ENCODE assay signal across 27 cellular contexts in genomic region chr1:2999571-2999970, GRCh38. TPM values are rescaled to one million over a fixed set of nuclear protein-coding genes. Genes with fewer than 3 reads are reported as not detected.
DNase-seq lines count a peak whose midpoint lies in the region; ATAC-seq and TF ChIP-seq lines count a peak whose summit lies in the region.
"Had no signal": no experiment of that assay in that cellular context is flagged by ENCODE, and none has a peak within 500 bp of the region (broad histone marks: within the 10 kb centered on the region; RNA-seq: fewer than 3 reads in every experiment).

No MANE protein-coding gene starts in this region.

- no peak overlapping the region for H3K27ac Mint-ChIP-seq in activated T-cell treated with anti-CD3 and anti-CD28 coated beads, Interleukin-2, amount 50 U/mL, for 72 hours
- H3K27ac Mint-ChIP-seq in natural killer cell treated with Interleukin-12 subunit alpha and Interleukin-12 subunit beta and Interleukin-15 and Interleukin-18, amount 100 ng/mL, for 72 hours: no peak overlapping the region
- H3K27ac Mint-ChIP-seq in natural killer cell: no peak overlapping the region
- no peak overlapping the region for H3K27ac Mint-ChIP-seq in Calu3 (ENCODE audit: unreplicated experiment)
- H3K27ac Mint-ChIP-seq: CD8-positive, alpha-beta T cell; GM23338 had no signal

- TF ChIP-seq CTCF in natural killer cell (IDR thresholded peaks at IDR 0.05) (no peak), Calu3 (IDR thresholded peaks at IDR 0.05; ENCODE audit: unreplicated experiment) (no peak)

- DNase-seq in activated T-cell treated with anti-CD3 and anti-CD28 coated beads, Interleukin-2, amount 50 U/mL, for 1 hour: peak; percentile 5
- DNase-seq in activated T-cell treated with anti-CD3 and anti-CD28 coated beads, Interleukin-2, amount 50 U/mL, for 72 hours: no peak
- DNase-seq in natural killer cell treated with Interleukin-12 subunit alpha and Interleukin-12 subunit beta and Interleukin-15 and Interleukin-18, amount 100 ng/mL, for 72 hours (ENCODE audit: low spot score): peak; percentile 34
- DNase-seq in natural killer cell: no peak
- peak; percentile 40 for DNase-seq in sciatic nerve (ENCODE audit: low spot score)
- DNase-seq in SJCRH30: no peak
- DNase-seq in Calu3: no peak
- DNase-seq: ACHN, KBM-7, NCI-H1092, NCI-H1436, NCI-H187 treated with DMSO at 0.1 percent for 48 hours, NCI-H2107, NCI-H2227 treated with DMSO at 0.1 percent for 48 hours, NCI-H510A, NCI-H748 treated with DMSO at 0.1 percent for 48 hours, PC-9 had no signal

- CTCF ChIA-PET in Calu3 (lab: Charles Lee): no interaction called here

- no peak overlapping the region for H3K27ac ChIP-seq in SJCRH30
- H3K27ac ChIP-seq: 22Rv1; BLaER1 treated with 17β-estradiol and CSF1 and Interleukin-3, amounts not matched to agents 10 nM and 100 nM; PC-9; RWPE1; SJSA1 had no signal

- no peaks in the 10 kb centered on the region for H3K9me3 Mint-ChIP-seq in activated T-cell treated with anti-CD3 and anti-CD28 coated beads, Interleukin-2, amount 50 U/mL, for 72 hours
- H3K9me3 Mint-ChIP-seq in natural killer cell treated with Interleukin-12 subunit alpha and Interleukin-12 subunit beta and Interleukin-15 and Interleukin-18, amount 100 ng/mL, for 72 hours: no peaks in the 10 kb centered on the region
- H3K9me3 Mint-ChIP-seq in natural killer cell (peaks cover 0 to 3% of the 10 kb centered on the region in 2 donors), Calu3 (ENCODE audit: low read depth, unreplicated experiment) (no peaks in the 10 kb centered on the region)

- H3K27me3 ChIP-seq in SJCRH30: no peaks in the 10 kb centered on the region
- H3K27me3 ChIP-seq: SJSA1 had no signal

- H3K36me3 Mint-ChIP-seq in activated T-cell treated with anti-CD3 and anti-CD28 coated beads, Interleukin-2, amount 50 U/mL, for 72 hours (ENCODE audit: insufficient read depth in 2 of 2): peaks cover 0 to 2% of the 10 kb centered on the region in 2 donors
- no peaks in the 10 kb centered on the region for H3K36me3 Mint-ChIP-seq in natural killer cell treated with Interleukin-12 subunit alpha and Interleukin-12 subunit beta and Interleukin-15 and Interleukin-18, amount 100 ng/mL, for 72 hours
- H3K36me3 Mint-ChIP-seq in natural killer cell (no peaks in the 10 kb centered on the region), Calu3 (ENCODE audit: insufficient read depth, unreplicated experiment) (no peaks in the 10 kb centered on the region)
- H3K36me3 Mint-ChIP-seq: CD8-positive, alpha-beta T cell had no signal

- peaks cover 8% of the 10 kb centered on the region for H3K9me3 ChIP-seq in SJCRH30 (replicated peaks)
- H3K9me3 ChIP-seq: HAP-1, SJSA1 had no signal

- peaks cover 12% of the 10 kb centered on the region for H3K27me3 Mint-ChIP-seq in activated T-cell treated with anti-CD3 and anti-CD28 coated beads, Interleukin-2, amount 50 U/mL, for 72 hours (ENCODE audit: low read depth)
- H3K27me3 Mint-ChIP-seq in natural killer cell treated with Interleukin-12 subunit alpha and Interleukin-12 subunit beta and Interleukin-15 and Interleukin-18, amount 100 ng/mL, for 72 hours: peaks cover 0 to 12% of the 10 kb centered on the region in 2 donors
- H3K27me3 Mint-ChIP-seq in natural killer cell (ENCODE audit: low read depth in 2 of 2) (peaks cover 0 to 5% of the 10 kb centered on the region in 2 donors), Calu3 (ENCODE audit: unreplicated experiment) (peaks cover 46% of the 10 kb centered on the region)

- intact Hi-C loops in natural killer cell (cut with micrococcal nuclease): no loop called here
- intact Hi-C loops in sciatic nerve (cut with DNase I): no loop called here
- intact Hi-C loops in Calu3 (cut with micrococcal nuclease; ENCODE audit: unreplicated experiment): no loop called here

- H3K36me3 ChIP-seq in SJCRH30: no peaks in the 10 kb centered on the region
- H3K36me3 ChIP-seq: BLaER1 treated with 17β-estradiol and CSF1 and Interleukin-3, amounts not matched to agents 10 nM and 100 nM; HAP-1; SJSA1 had no signal

- no peak overlapping the region for H3K4me3 ChIP-seq in SJCRH30
- H3K4me3 ChIP-seq: BLaER1 treated with 17β-estradiol and CSF1 and Interleukin-3, amounts not matched to agents 10 nM and 100 nM; GM23338; HAP-1; PC-9; SJSA1 had no signal

- ATAC-seq in activated T-cell treated with anti-CD3 and anti-CD28 coated beads, Interleukin-2, amount 50 U/mL, for 72 hours (replicated peaks in 1 of 2): no peak
- no peak for ATAC-seq in natural killer cell treated with Interleukin-12 subunit alpha and Interleukin-12 subunit beta and Interleukin-15 and Interleukin-18, amount 100 ng/mL, for 72 hours
- ATAC-seq in natural killer cell (no peak), sciatic nerve (no peak)
- ATAC-seq in activated CD4-positive, CD25-positive, alpha-beta regulatory T cell treated with anti-CD3 and anti-CD28 coated beads, Interleukin-2, amount 50 U/mL, for 24 hours: no peak
- ATAC-seq: CD8-positive, alpha-beta T cell; GM23338 had no signal

- H3K4me1 Mint-ChIP-seq in activated T-cell treated with anti-CD3 and anti-CD28 coated beads, Interleukin-2, amount 50 U/mL, for 72 hours (ENCODE audit: low read depth): no peaks in the 10 kb centered on the region
- H3K4me1 Mint-ChIP-seq in natural killer cell treated with Interleukin-12 subunit alpha and Interleukin-12 subunit beta and Interleukin-15 and Interleukin-18, amount 100 ng/mL, for 72 hours (ENCODE audit: low read depth in 2 of 2): no peaks in the 10 kb centered on the region
- no peaks in the 10 kb centered on the region for H3K4me1 Mint-ChIP-seq in natural killer cell
- H3K4me1 Mint-ChIP-seq in Calu3 (ENCODE audit: low read depth, unreplicated experiment): no peaks in the 10 kb centered on the region
- H3K4me1 Mint-ChIP-seq: GM23338 had no signal

- H3K4me1 ChIP-seq in SJCRH30: no peaks in the 10 kb centered on the region
- H3K4me1 ChIP-seq: HAP-1, SJSA1 had no signal

- H3K4me3 Mint-ChIP-seq in activated T-cell treated with anti-CD3 and anti-CD28 coated beads, Interleukin-2, amount 50 U/mL, for 72 hours: no peak overlapping the region
- H3K4me3 Mint-ChIP-seq in natural killer cell treated with Interleukin-12 subunit alpha and Interleukin-12 subunit beta and Interleukin-15 and Interleukin-18, amount 100 ng/mL, for 72 hours: no peak overlapping the region
- H3K4me3 Mint-ChIP-seq in natural killer cell: no peak overlapping the region
- H3K4me3 Mint-ChIP-seq in Calu3 (ENCODE audit: low read depth, unreplicated experiment): no peak overlapping the region
- H3K4me3 Mint-ChIP-seq: CD8-positive, alpha-beta T cell; GM23338 had no signal

- no TSS peak for BruUV-seq in Calu3 (replicated peaks; lab: Mats Ljungman, UMichigan)

RNA-seq across cellular contexts. Expression of gene ACTRT2, which starts 21.7 kb away (rescaled TPM):
- total RNA-seq in activated T-cell treated with anti-CD3 and anti-CD28 coated beads, Interleukin-2, amount 50 U/mL, for 72 hours: not detected
- not detected for total RNA-seq in natural killer cell treated with Interleukin-12 subunit alpha and Interleukin-12 subunit beta and Interleukin-15 and Interleukin-18, amount 100 ng/mL, for 72 hours
- total RNA-seq in natural killer cell: not detected
- total RNA-seq in sciatic nerve: not detected
- not detected in 2 replicates for total RNA-seq in SJCRH30 (2014; rRNA removed; shearing (Covaris generic))
- total RNA-seq in Calu3 (2022): not detected in 2 replicates
- total RNA-seq: CD8-positive, alpha-beta T cell; Daoy; GM23338; HT1080; PC-9; SJSA1 had no signal

Comparison
In these comparisons a context has a peak if more than half of its experiments do, and no peak if none do; other contexts are left out.
1. DNase-seq: peak in activated T-cell treated with anti-CD3 and anti-CD28 coated beads, Interleukin-2, amount 50 U/mL, for 1 hour (single experiment), natural killer cell treated with Interleukin-12 subunit alpha and Interleukin-12 subunit beta and Interleukin-15 and Interleukin-18, amount 100 ng/mL, for 72 hours (single experiment) and sciatic nerve (single experiment); none in activated T-cell treated with anti-CD3 and anti-CD28 coated beads, Interleukin-2, amount 50 U/mL, for 72 hours (0 of 2), natural killer cell (single experiment), SJCRH30 (0 of 2) and Calu3 (single experiment).